35 cellular contexts compared by ENCODE assay signal in the genomic region with DNA sequence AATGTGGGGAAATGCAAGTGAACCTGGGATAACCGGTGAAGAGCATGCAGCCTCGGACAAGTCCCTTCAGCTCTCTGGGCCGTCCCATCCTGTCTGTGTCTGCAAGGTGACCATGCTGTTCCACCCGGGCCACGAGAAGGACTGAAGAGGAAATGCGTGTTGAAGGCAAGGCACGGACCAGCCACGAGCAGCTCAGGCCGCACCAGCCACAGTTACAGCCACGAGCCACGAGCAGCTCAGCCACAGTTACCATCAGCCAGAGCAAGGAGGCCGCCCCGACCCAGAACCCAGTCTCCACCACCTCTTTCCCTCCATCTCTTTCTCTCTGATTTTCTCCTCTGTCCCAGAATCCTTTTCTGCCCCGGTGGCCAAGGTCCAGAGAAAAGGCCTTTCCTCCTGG. TPM values are rescaled to one million over a fixed set of nuclear protein-coding genes. Genes with fewer than 3 reads are reported as not detected.
"Had no signal": no experiment of that assay in that cellular context is flagged by ENCODE, and none has a peak within 500 bp of the region (broad histone marks: within the 10 kb centered on the region; RNA-seq: fewer than 3 reads in every experiment).

No MANE protein-coding gene starts in this region.

- H3K9me3 Mint-ChIP-seq: activated B cell treated with CpG ODN at 0.5 μM for 24 hours; activated CD8-positive, alpha-beta T cell treated with anti-CD3 and anti-CD28 coated beads for 36 hours; activated T-cell treated with anti-CD3 and anti-CD28 coated beads, Interleukin-2, amount 50 U/mL, for 4 hours; activated T-helper 17 cell treated with anti-CD3 and anti-CD28 coated beads, Interleukin-2, amount 50 U/mL, for 72 hours; T-helper 2 cell treated with Interferon-gamma antibody and Interleukin-4, amounts not matched to agents 5 μg/mL and 100 μg/mL, for 36 hours had no signal

- H3K4me1 ChIP-seq: colonic mucosa, esophagus squamous epithelium had no signal

- H3K4me3 Mint-ChIP-seq: activated B cell treated with CpG ODN at 0.5 μM for 24 hours; activated CD8-positive, alpha-beta T cell treated with anti-CD3 and anti-CD28 coated beads for 36 hours; activated naive CD8-positive, alpha-beta T cell; activated T-cell treated with anti-CD3 and anti-CD28 coated beads, Interleukin-2, amount 50 U/mL, for 4 hours; activated T-helper 17 cell treated with anti-CD3 and anti-CD28 coated beads, Interleukin-2, amount 50 U/mL, for 72 hours; T-helper 17 cell; T-helper 2 cell treated with Interferon-gamma antibody and Interleukin-4, amounts not matched to agents 5 μg/mL and 100 μg/mL, for 36 hours had no signal

- H3K4me3 ChIP-seq: colonic mucosa, esophagus squamous epithelium, gastroesophageal sphincter had no signal

- H3K4me1 Mint-ChIP-seq: activated B cell treated with CpG ODN at 0.5 μM for 24 hours; activated T-helper 17 cell treated with anti-CD3 and anti-CD28 coated beads, Interleukin-2, amount 50 U/mL, for 72 hours had no signal

- H3K27ac Mint-ChIP-seq: activated B cell treated with CpG ODN at 0.5 μM for 24 hours; activated CD8-positive, alpha-beta T cell treated with anti-CD3 and anti-CD28 coated beads for 36 hours; activated naive CD8-positive, alpha-beta T cell; activated T-helper 17 cell treated with anti-CD3 and anti-CD28 coated beads, Interleukin-2, amount 50 U/mL, for 72 hours; T-helper 17 cell; T-helper 2 cell treated with Interferon-gamma antibody and Interleukin-4, amounts not matched to agents 5 μg/mL and 100 μg/mL, for 36 hours had no signal

- DNase-seq: activated B cell treated with CpG ODN at 0.5 μM for 24 hours; activated CD4-positive, alpha-beta T cell treated with anti-CD3 and anti-CD28 coated beads for 48 hours; activated CD4-positive, alpha-beta T cell treated with anti-CD3 and anti-CD28 coated beads, Interleukin-2, amount 50 U/mL, for 1 hour; activated CD4-positive, alpha-beta T cell treated with anti-CD3 and anti-CD28 coated beads, Interleukin-2, amount 50 U/mL, for 48 hours; activated CD8-positive, alpha-beta memory T cell treated with anti-CD3 and anti-CD28 coated beads for 24 hours; activated CD8-positive, alpha-beta T cell treated with anti-CD3 and anti-CD28 coated beads for 36 hours; activated effector memory CD4-positive, alpha-beta T cell treated with Interleukin-2 at 50 U/mL for 16 hours; activated gamma-delta T cell treated with Interleukin-2 at 50 U/mL for 16 hours; activated naive CD4-positive, alpha-beta T cell treated with anti-CD3 and anti-CD28 coated beads, Interleukin-2, amount 50 U/mL, for 16 hours; activated naive CD4-positive, alpha-beta T cell treated with Interleukin-2 at 50 U/mL for 16 hours; activated T-cell treated with anti-CD3 and anti-CD28 coated beads, Interleukin-2, amount 50 U/mL, for 4 hours; amniotic stem cell; anterior cingulate cortex; brain microvascular endothelial cell; caudate nucleus; colonic mucosa; effector CD8-positive, alpha-beta T cell; esophagus squamous epithelium; foreskin melanocyte; T-helper 1 cell; T-helper 17 cell; T1000; WERI-Rb-1 had no signal

- H3K27me3 Mint-ChIP-seq: activated T-helper 17 cell treated with anti-CD3 and anti-CD28 coated beads, Interleukin-2, amount 50 U/mL, for 72 hours had no signal

- ATAC-seq: activated CD4-positive, CD25-positive, alpha-beta regulatory T cell treated with anti-CD3 and anti-CD28 coated beads, Interleukin-2, amount 50 U/mL, for 24 hours; activated CD8-positive, alpha-beta T cell treated with anti-CD3 and anti-CD28 coated beads for 36 hours; activated T-cell treated with anti-CD3 and anti-CD28 coated beads, Interleukin-2, amount 50 U/mL, for 4 hours; activated T-helper 17 cell treated with anti-CD3 and anti-CD28 coated beads, Interleukin-2, amount 50 U/mL, for 72 hours; gastroesophageal sphincter; T-helper 17 cell had no signal

- H3K36me3 ChIP-seq: brain microvascular endothelial cell, colonic mucosa, esophagus squamous epithelium, gastroesophageal sphincter, WERI-Rb-1 had no signal

- H3K27me3 ChIP-seq: brain microvascular endothelial cell, colonic mucosa had no signal

- FAIRE-seq: astrocyte, bronchial epithelial cell, endometrium, endothelial cell of umbilical vein had no signal

- H3K36me3 Mint-ChIP-seq: activated naive CD8-positive, alpha-beta T cell had no signal

- H3K27ac ChIP-seq: brain microvascular endothelial cell, colonic mucosa, epithelial cell of prostate, esophagus squamous epithelium, gastroesophageal sphincter, WERI-Rb-1 had no signal

- H3K9me3 ChIP-seq: colonic mucosa, esophagus squamous epithelium had no signal

RNA-seq across cellular contexts. Expression of gene GALNT9, which starts 18.8 kb away (rescaled TPM):
- total RNA-seq: activated B cell treated with CpG ODN at 0.5 μM for 24 hours; activated CD8-positive, alpha-beta T cell treated with anti-CD3 and anti-CD28 coated beads for 36 hours; bronchial epithelial cell; esophagus squamous epithelium; fibroblast of villous mesenchyme; T-helper 17 cell had no signal
- polyA plus RNA-seq: esophagus had no signal
